Comparison of ENCODE assay signal across 2 cellular contexts in the genomic region with DNA sequence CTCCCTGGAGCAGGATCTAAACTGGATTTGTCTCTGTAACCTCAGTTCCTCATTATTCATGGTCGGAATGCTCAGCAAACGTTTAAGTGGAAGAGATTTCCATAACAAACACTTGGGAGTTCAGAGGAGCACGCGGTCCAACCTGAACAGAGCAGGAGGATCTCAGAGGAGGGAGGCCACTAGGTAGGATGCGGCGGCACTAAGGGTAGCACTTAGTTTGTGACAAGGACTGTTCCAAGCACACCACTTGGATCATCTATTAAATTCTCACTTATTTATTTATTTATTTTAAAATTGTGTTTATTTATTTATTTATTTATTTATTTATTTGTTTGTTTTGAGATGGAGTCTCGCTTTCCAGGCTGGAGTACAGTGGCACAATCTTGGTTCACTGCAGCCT.
TF ChIP-seq lines count a peak whose summit lies in the region.

No MANE protein-coding gene starts in this region.

TF ChIP-seq in GM23338, 12 proteins besides CTCF, POLR2A, EP300 and RAD21:
- no peak for TF ChIP-seq REST (IDR thresholded peaks at IDR 0.05; ENCODE audit: unreplicated experiment)
TF ChIP-seq in GM23338: peak in this region for 0.

TF ChIP-seq in H1, 55 proteins besides CTCF, POLR2A, EP300 and RAD21:
- TF ChIP-seq SIRT6 (IDR thresholded peaks at IDR 0.05; ENCODE audit: low read length) (no peak), HDAC6 (IDR thresholded peaks at IDR 0.05; ENCODE audit: low read depth, low read length) (no peak), FOSL1 (IDR thresholded peaks at IDR 0.05; ENCODE audit: insufficient read depth, low read depth, low read length) (no peak), CEBPB (IDR thresholded peaks at IDR 0.05; ENCODE audit: low read depth, low read length) (no peak)
- TF ChIP-seq, protein P1, sequence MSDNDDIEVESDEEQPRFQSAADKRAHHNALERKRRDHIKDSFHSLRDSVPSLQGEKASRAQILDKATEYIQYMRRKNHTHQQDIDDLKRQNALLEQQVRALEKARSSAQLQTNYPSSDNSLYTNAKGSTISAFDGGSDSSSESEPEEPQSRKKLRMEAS (IDR thresholded peaks at IDR 0.05), result 0 out of 2 replicates have a peak, but pooled peaks have one; percentile 19
